In the genomic region with DNA sequence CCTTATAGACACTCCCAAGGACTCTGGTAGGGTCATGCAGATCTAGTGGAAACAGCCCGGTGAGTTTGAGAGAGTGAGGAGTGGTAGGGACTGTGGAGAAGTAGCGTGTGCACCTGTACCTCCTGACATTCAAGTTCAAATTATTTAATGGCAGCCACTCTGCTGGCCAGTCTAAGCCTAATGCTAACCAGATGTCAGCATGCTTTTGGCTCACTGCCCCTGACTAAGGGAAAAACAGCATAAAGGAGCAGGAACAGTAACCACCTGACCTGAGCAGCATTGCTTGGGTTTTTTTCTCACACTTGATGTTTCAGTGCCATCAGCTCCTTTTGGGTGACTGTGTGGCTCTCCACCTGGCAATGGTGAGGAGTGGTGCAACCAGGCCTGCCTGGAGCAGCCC, we compare ENCODE assay signal across 24 cellular contexts. TPM values are rescaled to one million over a fixed set of nuclear protein-coding genes. Genes with fewer than 3 reads are reported as not detected.
DNase-seq lines count a peak whose midpoint lies in the region; ATAC-seq and TF ChIP-seq lines count a peak whose summit lies in the region.
"Had no signal": no experiment of that assay in that cellular context is flagged by ENCODE, and none has a peak within 500 bp of the region (broad histone marks: within the 10 kb centered on the region; RNA-seq: fewer than 3 reads in every experiment).

No MANE protein-coding gene starts in this region.

- H3K36me3 Mint-ChIP-seq in HFFc6 (ENCODE audit: low read depth), result peaks cover 34% of the 10 kb centered on the region
- peaks cover 61% of the 10 kb centered on the region for H3K36me3 Mint-ChIP-seq in osteocyte (ENCODE audit: unreplicated experiment)

- no peaks in the 10 kb centered on the region for H3K9me3 Mint-ChIP-seq in HFFc6
- H3K9me3 Mint-ChIP-seq in osteocyte (ENCODE audit: unreplicated experiment), result no peaks in the 10 kb centered on the region
- H3K9me3 Mint-ChIP-seq: CD4-positive, alpha-beta T cell; immature natural killer cell had no signal

- peaks cover 15% of the 10 kb centered on the region for H3K4me1 Mint-ChIP-seq in HFFc6 (ENCODE audit: low read depth)
- H3K4me1 Mint-ChIP-seq in osteocyte (ENCODE audit: unreplicated experiment), result peaks cover 48% of the 10 kb centered on the region

- no peak for ATAC-seq in GM18867 (IDR thresholded peaks at IDR 0.05; ENCODE audit: unreplicated experiment)
- ATAC-seq: body of pancreas, Right ventricle myocardium inferior had no signal

- no peak overlapping the region for H3K4me3 ChIP-seq in cardiac fibroblast (replicated peaks in 1 of 2; ENCODE audit: low read depth in 2 of 2, low read length in 2 of 2)
- H3K4me3 ChIP-seq: body of pancreas, coronary artery, lung, transverse colon had no signal

- H3K27ac Mint-ChIP-seq in HFFc6 (peak overlapping the region; percentile 24; the same call in 1 of the 2 replicates), osteocyte (ENCODE audit: unreplicated experiment) (peak overlapping the region; percentile 76)
- H3K27ac Mint-ChIP-seq: CD4-positive, alpha-beta T cell; immature natural killer cell had no signal

- H3K27me3 Mint-ChIP-seq in HFFc6 (ENCODE audit: insufficient read depth), result peaks cover 1% of the 10 kb centered on the region; the same call in 1 of the 2 replicates
- H3K27me3 Mint-ChIP-seq in osteocyte (ENCODE audit: unreplicated experiment), result no peaks in the 10 kb centered on the region
- H3K27me3 Mint-ChIP-seq: CD4-positive, alpha-beta T cell had no signal

- TF ChIP-seq CTCF in HFFc6 (IDR thresholded peaks at IDR 0.05), result no peak
- no peak for TF ChIP-seq CTCF in cardiac fibroblast (IDR thresholded peaks at IDR 0.05; ENCODE audit: low read depth, low read length)
- no peak for TF ChIP-seq CTCF in osteocyte (IDR thresholded peaks at IDR 0.05)

- DNase-seq in DMS79 treated with DMSO at 0.1 percent for 48 hours (lab: John Stamatoyannopoulos, UW), result peak; percentile 24
- no peak for DNase-seq in DMS79 (lab: John Stamatoyannopoulos, UW)
- DNase-seq in HFFc6, result peak; percentile 59
- peak; percentile 23 to 54 for DNase-seq in cardiac fibroblast (ENCODE audit: low read depth in 2 of 2)
- DNase-seq in osteocyte (ENCODE audit: extremely low spot score, unreplicated experiment), result no peak
- DNase-seq in stimulated activated CD4-positive, alpha-beta T cell treated with anti-CD3 and anti-CD28 coated beads, Interleukin-4, amount 100 ng/mL, for 24 hours, result no peak
- no peak for DNase-seq in effector CD8-positive, alpha-beta T cell (lab: John Stamatoyannopoulos, UW)
- DNase-seq: 8988T; activated CD4-positive, CD25-positive, alpha-beta regulatory T cell; activated gamma-delta T cell; body of pancreas; CD4-positive, alpha-beta T cell; immature natural killer cell; NCI-H1694 treated with DMSO at 0.1 percent for 48 hours; NCI-H226; small intestine; transverse colon had no signal

- H3K4me3 Mint-ChIP-seq in HFFc6 (no peak overlapping the region), osteocyte (ENCODE audit: unreplicated experiment) (no peak overlapping the region)
- H3K4me3 Mint-ChIP-seq: CD4-positive, alpha-beta T cell; immature natural killer cell had no signal

RNA-seq across cellular contexts. Expression of gene SLC12A3, which starts 23.8 kb away (rescaled TPM):
- not detected for total RNA-seq in HFFc6 (2021; fragmentation: NEBNext Ultra II Directional; extraction: Animal tissue kit (Norgen Biotek cat#: 25700))
- total RNA-seq in osteocyte, result not detected in 2 replicates
- total RNA-seq: activated CD8-positive, alpha-beta memory T cell treated with anti-CD3 and anti-CD28 coated beads for 36 hours; body of pancreas; CD4-positive, alpha-beta T cell; lung; posterior vena cava; Right ventricle myocardium inferior; T-helper 1 cell treated with Interleukin-12 subunit alpha and Interleukin-12 subunit beta and Interleukin-4 antibody, amounts not matched to agents 30 ng/mL and 1 ng/mL, for 36 hours; transverse colon had no signal

Comparison
In these comparisons a context has a peak if more than half of its experiments do, and no peak if none do; other contexts are left out.
1. DNase-seq: peak in DMS79 treated with DMSO at 0.1 percent for 48 hours (single experiment), HFFc6 (single experiment) and cardiac fibroblast (2 of 2); none in DMS79 (single experiment), osteocyte (single experiment), stimulated activated CD4-positive, alpha-beta T cell treated with anti-CD3 and anti-CD28 coated beads, Interleukin-4, amount 100 ng/mL, for 24 hours (single experiment) and effector CD8-positive, alpha-beta T cell (single experiment).